ENCODE assay signal across 1 cellular context in the genomic region with DNA sequence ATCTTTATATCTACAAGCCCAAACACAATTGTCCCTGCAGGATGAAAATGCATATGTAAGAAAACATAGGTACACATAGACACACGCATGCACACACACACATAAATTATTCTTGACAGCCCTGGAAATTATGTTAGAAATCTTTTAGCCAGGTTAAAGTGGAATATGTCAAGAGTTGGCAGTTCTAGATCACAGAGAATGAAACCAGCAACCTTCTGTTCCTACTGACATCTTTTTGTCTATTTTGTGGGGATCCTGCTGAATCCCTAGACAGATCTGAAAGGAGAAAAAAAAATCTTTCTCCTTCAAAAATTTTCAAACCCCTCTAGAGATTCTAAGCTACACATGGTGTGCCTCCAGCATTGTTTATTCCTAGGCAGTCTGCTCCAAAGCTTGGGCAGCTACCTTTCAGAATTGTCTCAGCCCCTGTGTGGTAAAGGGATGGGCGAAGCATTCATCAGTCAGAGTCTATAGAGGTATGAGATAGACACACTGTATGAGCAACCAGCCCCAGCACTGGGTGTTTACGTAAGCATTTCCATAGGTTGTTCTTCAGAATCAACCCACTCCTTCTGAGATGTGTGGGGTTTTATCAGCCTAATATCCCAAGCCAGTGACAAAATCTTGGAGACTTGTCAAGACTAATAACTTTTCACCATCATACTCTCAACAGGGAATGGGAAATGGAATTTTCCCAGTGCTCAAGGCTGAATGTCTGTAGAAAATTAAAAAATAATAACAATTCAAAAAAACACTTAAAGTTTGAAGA.
TF ChIP-seq lines count a peak whose summit lies in the region.

No MANE protein-coding gene starts in this region.

TF ChIP-seq in GM12878, 131 proteins besides CTCF, POLR2A, EP300 and RAD21 (continued from another document):
- TF ChIP-seq, protein P1, sequence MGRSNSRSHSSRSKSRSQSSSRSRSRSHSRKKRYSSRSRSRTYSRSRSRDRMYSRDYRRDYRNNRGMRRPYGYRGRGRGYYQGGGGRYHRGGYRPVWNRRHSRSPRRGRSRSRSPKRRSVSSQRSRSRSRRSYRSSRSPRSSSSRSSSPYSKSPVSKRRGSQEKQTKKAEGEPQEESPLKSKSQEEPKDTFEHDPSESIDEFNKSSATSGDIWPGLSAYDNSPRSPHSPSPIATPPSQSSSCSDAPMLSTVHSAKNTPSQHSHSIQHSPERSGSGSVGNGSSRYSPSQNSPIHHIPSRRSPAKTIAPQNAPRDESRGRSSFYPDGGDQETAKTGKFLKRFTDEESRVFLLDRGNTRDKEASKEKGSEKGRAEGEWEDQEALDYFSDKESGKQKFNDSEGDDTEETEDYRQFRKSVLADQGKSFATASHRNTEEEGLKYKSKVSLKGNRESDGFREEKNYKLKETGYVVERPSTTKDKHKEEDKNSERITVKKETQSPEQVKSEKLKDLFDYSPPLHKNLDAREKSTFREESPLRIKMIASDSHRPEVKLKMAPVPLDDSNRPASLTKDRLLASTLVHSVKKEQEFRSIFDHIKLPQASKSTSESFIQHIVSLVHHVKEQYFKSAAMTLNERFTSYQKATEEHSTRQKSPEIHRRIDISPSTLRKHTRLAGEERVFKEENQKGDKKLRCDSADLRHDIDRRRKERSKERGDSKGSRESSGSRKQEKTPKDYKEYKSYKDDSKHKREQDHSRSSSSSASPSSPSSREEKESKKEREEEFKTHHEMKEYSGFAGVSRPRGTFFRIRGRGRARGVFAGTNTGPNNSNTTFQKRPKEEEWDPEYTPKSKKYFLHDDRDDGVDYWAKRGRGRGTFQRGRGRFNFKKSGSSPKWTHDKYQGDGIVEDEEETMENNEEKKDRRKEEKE (IDR thresholded peaks at IDR 0.05) = no peak
- TF ChIP-seq SUPT20H (IDR thresholded peaks at IDR 0.05; ENCODE audit: borderline replicate concordance, control insufficient read depth, low read depth, low read length) (no peak), TCF12 (IDR thresholded peaks at IDR 0.05; ENCODE audit: low read depth, low read length) (no peak), NR2C2 (IDR thresholded peaks at IDR 0.05; ENCODE audit: borderline replicate concordance, control insufficient read depth, insufficient read length, low read depth) (no peak), HDAC6 (IDR thresholded peaks at IDR 0.05; ENCODE audit: unreplicated experiment) (no peak), EGR1 (IDR thresholded peaks at IDR 0.05; ENCODE audit: borderline replicate concordance in 1 of 2, low read depth in 2 of 2, low read length in 2 of 2) (no peak), KDM1A (IDR thresholded peaks at IDR 0.05; ENCODE audit: borderline replicate concordance) (no peak), POU2F2 (IDR thresholded peaks at IDR 0.05; ENCODE audit: borderline replicate concordance, low read depth, low read length) (no peak)
- TF ChIP-seq, protein P2, sequence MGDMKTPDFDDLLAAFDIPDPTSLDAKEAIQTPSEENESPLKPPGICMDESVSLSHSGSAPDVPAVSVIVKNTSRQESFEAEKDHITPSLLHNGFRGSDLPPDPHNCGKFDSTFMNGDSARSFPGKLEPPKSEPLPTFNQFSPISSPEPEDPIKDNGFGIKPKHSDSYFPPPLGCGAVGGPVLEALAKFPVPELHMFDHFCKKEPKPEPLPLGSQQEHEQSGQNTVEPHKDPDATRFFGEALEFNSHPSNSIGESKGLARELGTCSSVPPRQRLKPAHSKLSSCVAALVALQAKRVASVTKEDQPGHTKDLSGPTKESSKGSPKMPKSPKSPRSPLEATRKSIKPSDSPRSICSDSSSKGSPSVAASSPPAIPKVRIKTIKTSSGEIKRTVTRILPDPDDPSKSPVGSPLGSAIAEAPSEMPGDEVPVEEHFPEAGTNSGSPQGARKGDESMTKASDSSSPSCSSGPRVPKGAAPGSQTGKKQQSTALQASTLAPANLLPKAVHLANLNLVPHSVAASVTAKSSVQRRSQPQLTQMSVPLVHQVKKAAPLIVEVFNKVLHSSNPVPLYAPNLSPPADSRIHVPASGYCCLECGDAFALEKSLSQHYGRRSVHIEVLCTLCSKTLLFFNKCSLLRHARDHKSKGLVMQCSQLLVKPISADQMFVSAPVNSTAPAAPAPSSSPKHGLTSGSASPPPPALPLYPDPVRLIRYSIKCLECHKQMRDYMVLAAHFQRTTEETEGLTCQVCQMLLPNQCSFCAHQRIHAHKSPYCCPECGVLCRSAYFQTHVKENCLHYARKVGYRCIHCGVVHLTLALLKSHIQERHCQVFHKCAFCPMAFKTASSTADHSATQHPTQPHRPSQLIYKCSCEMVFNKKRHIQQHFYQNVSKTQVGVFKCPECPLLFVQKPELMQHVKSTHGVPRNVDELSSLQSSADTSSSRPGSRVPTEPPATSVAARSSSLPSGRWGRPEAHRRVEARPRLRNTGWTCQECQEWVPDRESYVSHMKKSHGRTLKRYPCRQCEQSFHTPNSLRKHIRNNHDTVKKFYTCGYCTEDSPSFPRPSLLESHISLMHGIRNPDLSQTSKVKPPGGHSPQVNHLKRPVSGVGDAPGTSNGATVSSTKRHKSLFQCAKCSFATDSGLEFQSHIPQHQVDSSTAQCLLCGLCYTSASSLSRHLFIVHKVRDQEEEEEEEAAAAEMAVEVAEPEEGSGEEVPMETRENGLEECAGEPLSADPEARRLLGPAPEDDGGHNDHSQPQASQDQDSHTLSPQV (IDR thresholded peaks at IDR 0.05) = no peak
